14 cellular contexts compared by ENCODE assay signal in genomic region chr4:38668203-38668602, GRCh38. TPM values are rescaled to one million over a fixed set of nuclear protein-coding genes. Genes with fewer than 3 reads are reported as not detected.
A peak's percentile ranks its signal among the peaks of the same experiment; 100 is the strongest.
DNase-seq lines count a peak whose midpoint lies in the region; ATAC-seq and TF ChIP-seq lines count a peak whose summit lies in the region.
"Had no signal": no experiment of that assay in that cellular context is flagged by ENCODE, and none has a peak within 500 bp of the region (broad histone marks: within the 10 kb centered on the region; RNA-seq: fewer than 3 reads in every experiment).

No MANE protein-coding gene starts in this region.

- peaks cover 72% of the 10 kb centered on the region for H3K4me1 Mint-ChIP-seq in activated CD4-positive, alpha-beta memory T cell treated with anti-CD3 and anti-CD28 coated beads, Interleukin-2, amount 10 ng/mL, durations not matched to agents 7 days and 5 days

- H3F3A ChIP-seq in neural cell (ENCODE audit: insufficient read depth, low read length, poor library complexity, severe bottlenecking) = peaks cover 7% of the 10 kb centered on the region

- H3K4me2 ChIP-seq in neural cell (ENCODE audit: low read length) = no peak overlapping the region

- peak overlapping the region; percentile 85 for H3K9ac ChIP-seq in neural cell (ENCODE audit: low read length)

- 50 to 68% methylated on average over 1 of the region's 1 CpG for WGBS in heart right ventricle, 2 donors
- 23 to 32% methylated on average over 1 of the region's 1 CpG for WGBS in lower leg skin, 2 donors

- H3K9me2 ChIP-seq in neural cell (ENCODE audit: insufficient read depth, low read length) = no peaks in the 10 kb centered on the region

- H3K27me3 ChIP-seq in heart right ventricle (no peaks in the 10 kb centered on the region), neural cell (ENCODE audit: insufficient read depth, low read depth, low read length) (no peaks in the 10 kb centered on the region)

- no peaks in the 10 kb centered on the region for H4K20me1 ChIP-seq in neural cell (ENCODE audit: insufficient read depth)

- H3K27ac ChIP-seq in heart right ventricle (peak overlapping the region in 9 of 10 donors; percentile 94 to 100 (median 99)), epithelial cell of prostate (peak overlapping the region; percentile 97), neural cell (ENCODE audit: low read length) (no peak overlapping the region)

- peaks cover 12% of the 10 kb centered on the region for H3K36me3 Mint-ChIP-seq in activated CD4-positive, alpha-beta memory T cell treated with anti-CD3 and anti-CD28 coated beads, Interleukin-2, amount 10 ng/mL, durations not matched to agents 7 days and 5 days (ENCODE audit: low read depth)
- H3K36me3 Mint-ChIP-seq: stimulated activated memory B cell treated with anti-CD40 and anti-IgM and Interleukin-4, amounts not matched to agents 10 μg/mL and 1 μg/mL and 100 μg/mL, for 72 hours had no signal

- H3K9me3 ChIP-seq in heart right ventricle (no peaks in the 10 kb centered on the region), neural cell (ENCODE audit: low read length) (no peaks in the 10 kb centered on the region)

- DNase-seq in heart right ventricle (no peak), left ventricle myocardium superior (no peak), epithelial cell of prostate (ENCODE audit: low read depth, low spot score) (no peak), pons (ENCODE audit: low spot score) (no peak), lower leg skin (ENCODE audit: low spot score in 2 of 2) (no peak), COR-L47 (lab: John Stamatoyannopoulos, UW) (no peak)
- no peak for DNase-seq in activated CD4-positive, alpha-beta memory T cell treated with anti-CD3 and anti-CD28 coated beads, Interleukin-2, amount 10 ng/mL, durations not matched to agents 7 days and 5 days
- DNase-seq: activated CD4-positive, alpha-beta T cell treated with anti-CD3 and anti-CD28 coated beads, Interleukin-2, amount 50 U/mL, for 1 hour; amniotic stem cell; left cardiac atrium; NCI-H774; SW 1271 had no signal

- no peak overlapping the region for H2AFZ ChIP-seq in neural cell (ENCODE audit: low read depth, low read length)

- no peaks in the 10 kb centered on the region for H3K36me3 ChIP-seq in heart right ventricle
- H3K36me3 ChIP-seq in neural cell (ENCODE audit: insufficient read depth, low read length) = no peaks in the 10 kb centered on the region

- no peak overlapping the region for H3K27ac Mint-ChIP-seq in activated CD4-positive, alpha-beta memory T cell treated with anti-CD3 and anti-CD28 coated beads, Interleukin-2, amount 10 ng/mL, durations not matched to agents 7 days and 5 days

- CTCF ChIA-PET in activated CD4-positive, alpha-beta memory T cell treated with anti-CD3 and anti-CD28 coated beads, Interleukin-2, amount 10 ng/mL, durations not matched to agents 7 days and 5 days (lab: Charles Lee) = interaction anchor here (1.3 to 3.1 kb wide), 3 partner anchors 349 to 489 kb away, joined by 10 to 19 read pairs (median 13); no protein-coding TSS in a partner anchor

- peak overlapping the region in 6 of 10 donors; percentile 4 to 91 (median 86) for H3K4me3 ChIP-seq in heart right ventricle
- peak overlapping the region; percentile 82 for H3K4me3 ChIP-seq in neural cell (ENCODE audit: low read length)
- no peak overlapping the region for H3K4me3 ChIP-seq in lower leg skin (ENCODE audit: low read depth, poor library complexity, severe bottlenecking)

- no peak for TF ChIP-seq POLR2A in lower leg skin (IDR thresholded peaks at IDR 0.05)

- no peak overlapping the region for H3K4me3 Mint-ChIP-seq in activated CD4-positive, alpha-beta memory T cell treated with anti-CD3 and anti-CD28 coated beads, Interleukin-2, amount 10 ng/mL, durations not matched to agents 7 days and 5 days

- H3K27me3 Mint-ChIP-seq in activated CD4-positive, alpha-beta memory T cell treated with anti-CD3 and anti-CD28 coated beads, Interleukin-2, amount 10 ng/mL, durations not matched to agents 7 days and 5 days = peaks cover 32% of the 10 kb centered on the region
- H3K27me3 Mint-ChIP-seq: stimulated activated memory B cell treated with anti-CD40 and anti-IgM and Interleukin-4, amounts not matched to agents 10 μg/mL and 1 μg/mL and 100 μg/mL, for 72 hours had no signal

- POLR2A ChIA-PET in activated CD4-positive, alpha-beta memory T cell treated with anti-CD3 and anti-CD28 coated beads, Interleukin-2, amount 10 ng/mL, durations not matched to agents 7 days and 5 days (lab: Charles Lee) = interaction anchor here (1.2 to 2.6 kb wide), 3 partner anchors 14 to 345 kb away, joined by 3 to 7 read pairs (median 3); no protein-coding TSS in a partner anchor

- no peak for TF ChIP-seq EP300 in neural cell (conservative IDR thresholded peaks at IDR 0.05; ENCODE audit: poor library complexity, severe bottlenecking)

- intact Hi-C loops in heart right ventricle (cut with DNase I) = no loop called here
- intact Hi-C loops in left ventricle myocardium superior (cut with micrococcal nuclease) = no loop called here
- intact Hi-C loops in lower leg skin (cut with DNase I; ENCODE audit: low total_unique reads) = no loop called here

- no peak for TF ChIP-seq RAD21 in neural cell (conservative IDR thresholded peaks at IDR 0.05)

- peaks cover 28 to 81% (median 78%) of the 10 kb centered on the region in 9 donors for H3K4me1 ChIP-seq in heart right ventricle

- TF ChIP-seq CTCF in heart right ventricle (IDR thresholded peaks at IDR 0.05) (no peak), neural cell (IDR thresholded peaks at IDR 0.05; ENCODE audit: poor library complexity, severe bottlenecking) (no peak), lower leg skin (IDR thresholded peaks at IDR 0.05) (no peak)

- peaks cover 70% of the 10 kb centered on the region for H3K79me2 ChIP-seq in neural cell (replicated peaks; ENCODE audit: insufficient read depth, low read length)

- no peaks in the 10 kb centered on the region for H3K9me3 Mint-ChIP-seq in activated CD4-positive, alpha-beta memory T cell treated with anti-CD3 and anti-CD28 coated beads, Interleukin-2, amount 10 ng/mL, durations not matched to agents 7 days and 5 days
- H3K9me3 Mint-ChIP-seq: stimulated activated memory B cell treated with anti-CD40 and anti-IgM and Interleukin-4, amounts not matched to agents 10 μg/mL and 1 μg/mL and 100 μg/mL, for 72 hours had no signal

- ATAC-seq in heart right ventricle (no peak), left ventricle myocardium superior (no peak)
- ATAC-seq: left cardiac atrium; stimulated activated memory B cell treated with anti-CD40 and anti-IgM and Interleukin-4, amounts not matched to agents 10 μg/mL and 1 μg/mL and 100 μg/mL, for 72 hours had no signal

TF ChIP-seq in neural cell, 6 proteins besides CTCF, POLR2A, EP300 and RAD21:
- TF ChIP-seq EZH2 (IDR thresholded peaks at IDR 0.05; ENCODE audit: borderline replicate concordance, insufficient read depth, low read length, poor library complexity, severe bottlenecking) (no peak), REST (IDR thresholded peaks at IDR 0.05; ENCODE audit: borderline replicate concordance) (no peak), MXI1 (conservative IDR thresholded peaks at IDR 0.05; ENCODE audit: poor library complexity, severe bottlenecking) (no peak), TAF1 (IDR thresholded peaks at IDR 0.05; ENCODE audit: low read depth) (no peak), SMC3 (conservative IDR thresholded peaks at IDR 0.05; ENCODE audit: poor library complexity) (no peak), POLR2AphosphoS5 (IDR thresholded peaks at IDR 0.05) (no peak)

RNA-seq across cellular contexts. Expression of gene KLF3, which starts 4.2 kb away (rescaled TPM):
- total RNA-seq in heart right ventricle (10 to 100 TPM; 14.1 to 25.1 (median 20.0) TPM), left ventricle myocardium superior (17.7 TPM), lower leg skin (100 to 1,000 TPM; 131 to 224 (median 142) TPM)
- polyA plus RNA-seq in heart right ventricle (10 to 100 TPM in 1 of 2 donors, 1 to 10 TPM in 1; 9.9 to 11.4 TPM), neural cell (12.3 and 12.5 TPM in 2 replicates)
- polyA minus RNA-seq in neural cell = 13.6 and 16.1 TPM in 2 replicates
- 10 to 100 TPM; 21.9 to 22.1 TPM for total RNA-seq in activated CD4-positive, alpha-beta memory T cell treated with anti-CD3 and anti-CD28 coated beads, Interleukin-2, amount 10 ng/mL, durations not matched to agents 7 days and 5 days
